In genomic region chr19:57850553-57851017, GRCh38 we compare ENCODE assay signal across 8 cellular contexts. TPM values are rescaled to one million over a fixed set of nuclear protein-coding genes. Genes with fewer than 3 reads are reported as not detected.
DNase-seq lines count a peak whose midpoint lies in the region; ATAC-seq and TF ChIP-seq lines count a peak whose summit lies in the region.

No MANE protein-coding gene starts in this region.

- POLR2A ChIA-PET in activated naive CD8-positive, alpha-beta T cell treated with anti-CD3 and anti-CD28 coated beads, Interleukin-2, amount 10 ng/mL, durations not matched to agents 7 days and 5 days (lab: Charles Lee): interaction anchor here (2.1 to 2.9 kb wide), 2 partner anchors 12 to 31 kb away, joined by 9 to 13 read pairs; no protein-coding TSS in a partner anchor

- H3K27ac Mint-ChIP-seq in activated naive CD8-positive, alpha-beta T cell treated with anti-CD3 and anti-CD28 coated beads, Interleukin-2, amount 10 ng/mL, durations not matched to agents 7 days and 5 days: peak overlapping the region; percentile 86
- H3K27ac Mint-ChIP-seq in immature natural killer cell: peak overlapping the region; percentile 94 to 98 (median 96)
- peak overlapping the region; percentile 96 for H3K27ac Mint-ChIP-seq in stimulated activated effector memory CD8-positive, alpha-beta T cell treated with anti-CD3 and anti-CD28 coated beads, Interleukin-12 subunit alpha, Interleukin-12 subunit beta, amount 100 ng/mL, for 72 hours

- no peaks in the 10 kb centered on the region for H3K27me3 Mint-ChIP-seq in activated naive CD8-positive, alpha-beta T cell treated with anti-CD3 and anti-CD28 coated beads, Interleukin-2, amount 10 ng/mL, durations not matched to agents 7 days and 5 days
- H3K27me3 Mint-ChIP-seq in immature natural killer cell (ENCODE audit: low read depth in 3 of 3): peaks cover 0 to 5% (median 3%) of the 10 kb centered on the region in 3 donors

- H3K9me3 Mint-ChIP-seq in activated naive CD8-positive, alpha-beta T cell treated with anti-CD3 and anti-CD28 coated beads, Interleukin-2, amount 10 ng/mL, durations not matched to agents 7 days and 5 days: peaks cover 7% of the 10 kb centered on the region
- peaks cover 0 to 6% (median 0%) of the 10 kb centered on the region in 6 donors for H3K9me3 Mint-ChIP-seq in immature natural killer cell
- no peaks in the 10 kb centered on the region for H3K9me3 Mint-ChIP-seq in stimulated activated effector memory CD8-positive, alpha-beta T cell treated with anti-CD3 and anti-CD28 coated beads, Interleukin-12 subunit alpha, Interleukin-12 subunit beta, amount 100 ng/mL, for 72 hours

- H3K4me3 Mint-ChIP-seq in activated naive CD8-positive, alpha-beta T cell treated with anti-CD3 and anti-CD28 coated beads, Interleukin-2, amount 10 ng/mL, durations not matched to agents 7 days and 5 days: peak overlapping the region; percentile 89
- peak overlapping the region; percentile 90 to 97 (median 94) for H3K4me3 Mint-ChIP-seq in immature natural killer cell
- peak overlapping the region; percentile 93 for H3K4me3 Mint-ChIP-seq in stimulated activated effector memory CD8-positive, alpha-beta T cell treated with anti-CD3 and anti-CD28 coated beads, Interleukin-12 subunit alpha, Interleukin-12 subunit beta, amount 100 ng/mL, for 72 hours

- peaks cover 28% of the 10 kb centered on the region for H3K4me1 Mint-ChIP-seq in activated naive CD8-positive, alpha-beta T cell treated with anti-CD3 and anti-CD28 coated beads, Interleukin-2, amount 10 ng/mL, durations not matched to agents 7 days and 5 days
- H3K4me1 Mint-ChIP-seq in immature natural killer cell: peaks cover 36 to 37% of the 10 kb centered on the region in 2 donors
- H3K4me1 Mint-ChIP-seq in stimulated activated effector memory CD8-positive, alpha-beta T cell treated with anti-CD3 and anti-CD28 coated beads, Interleukin-12 subunit alpha, Interleukin-12 subunit beta, amount 100 ng/mL, for 72 hours: peaks cover 21% of the 10 kb centered on the region

- no peak for ATAC-seq in activated naive CD8-positive, alpha-beta T cell treated with anti-CD3 and anti-CD28 coated beads, Interleukin-2, amount 10 ng/mL, durations not matched to agents 7 days and 5 days (ENCODE audit: low read depth)
- ATAC-seq in stimulated activated effector memory CD8-positive, alpha-beta T cell treated with anti-CD3 and anti-CD28 coated beads, Interleukin-12 subunit alpha, Interleukin-12 subunit beta, amount 100 ng/mL, for 72 hours: no peak
- no peak for ATAC-seq in HG02852 (IDR thresholded peaks at IDR 0.05; ENCODE audit: unreplicated experiment)

- H3K36me3 Mint-ChIP-seq in activated naive CD8-positive, alpha-beta T cell treated with anti-CD3 and anti-CD28 coated beads, Interleukin-2, amount 10 ng/mL, durations not matched to agents 7 days and 5 days: peaks cover 49% of the 10 kb centered on the region
- H3K36me3 Mint-ChIP-seq in immature natural killer cell: peaks cover 17 to 19% (median 18%) of the 10 kb centered on the region in 3 donors
- H3K36me3 Mint-ChIP-seq in stimulated activated effector memory CD8-positive, alpha-beta T cell treated with anti-CD3 and anti-CD28 coated beads, Interleukin-12 subunit alpha, Interleukin-12 subunit beta, amount 100 ng/mL, for 72 hours: peaks cover 77% of the 10 kb centered on the region

- TF ChIP-seq CTCF in LNCaP clone FGC (IDR thresholded peaks at IDR 0.05; ENCODE audit: control insufficient read depth, extremely low read depth, insufficient read depth): no peak

- H3K4me3 ChIP-seq in LNCaP clone FGC (ENCODE audit: low read depth, low read length): peak overlapping the region; percentile 83

- DNase-seq in D341Med (ENCODE audit: low spot score) (peak; percentile 60), LNCaP clone FGC (ENCODE audit: low read depth) (peak; percentile 76), immature natural killer cell (no peak), GM03348 (ENCODE audit: low spot score) (no peak), DMS153 treated with DMSO at 0.1 percent for 48 hours (lab: John Stamatoyannopoulos, UW; ENCODE audit: unreplicated experiment) (no peak)
- no peak for DNase-seq in activated naive CD8-positive, alpha-beta T cell treated with anti-CD3 and anti-CD28 coated beads, Interleukin-2, amount 10 ng/mL, durations not matched to agents 7 days and 5 days
- DNase-seq in stimulated activated effector memory CD8-positive, alpha-beta T cell treated with anti-CD3 and anti-CD28 coated beads, Interleukin-12 subunit alpha, Interleukin-12 subunit beta, amount 100 ng/mL, for 72 hours (ENCODE audit: low spot score in 2 of 2): no peak

RNA-seq across cellular contexts. Expression of gene ZNF587, which starts 0.9 kb away (rescaled TPM):
- total RNA-seq in activated naive CD8-positive, alpha-beta T cell treated with anti-CD3 and anti-CD28 coated beads, Interleukin-2, amount 10 ng/mL, durations not matched to agents 7 days and 5 days: 10 to 100 TPM; 46.6 to 52.7 TPM
- polyA plus RNA-seq in immature natural killer cell: 1 to 10 TPM in 2 of 3 donors, not detected in 1; 1.9 to 8.1 TPM

RNA-seq across cellular contexts. Expression of gene ZNF587B, which starts 20.5 kb away (rescaled TPM):
- total RNA-seq in activated naive CD8-positive, alpha-beta T cell treated with anti-CD3 and anti-CD28 coated beads, Interleukin-2, amount 10 ng/mL, durations not matched to agents 7 days and 5 days: 10 to 100 TPM; 19.1 to 21.0 TPM
- 1 to 10 TPM in 2 of 3 donors, not detected in 1; 1.3 to 1.4 TPM for polyA plus RNA-seq in immature natural killer cell

RNA-seq across cellular contexts. Expression of gene ZNF552, which starts 35.9 kb away (rescaled TPM):
- 10 to 100 TPM; 10.8 to 13.6 TPM for total RNA-seq in activated naive CD8-positive, alpha-beta T cell treated with anti-CD3 and anti-CD28 coated beads, Interleukin-2, amount 10 ng/mL, durations not matched to agents 7 days and 5 days
- 1 to 10 TPM; 4.4 to 6.7 (median 5.2) TPM for polyA plus RNA-seq in immature natural killer cell

RNA-seq across cellular contexts. Expression of gene ZNF814, which starts 38.3 kb away (rescaled TPM):
- total RNA-seq in activated naive CD8-positive, alpha-beta T cell treated with anti-CD3 and anti-CD28 coated beads, Interleukin-2, amount 10 ng/mL, durations not matched to agents 7 days and 5 days: 10 to 100 TPM; 38.4 to 43.3 TPM
- 10 to 100 TPM; 11.8 to 26.7 (median 14.8) TPM for polyA plus RNA-seq in immature natural killer cell

Comparison
In these comparisons a context has a peak if more than half of its experiments do, and no peak if none do; other contexts are left out.
1. DNase-seq: peak in D341Med (single experiment) and LNCaP clone FGC (single experiment); none in activated naive CD8-positive, alpha-beta T cell treated with anti-CD3 and anti-CD28 coated beads, Interleukin-2, amount 10 ng/mL, durations not matched to agents 7 days and 5 days (single experiment), immature natural killer cell (0 of 3), stimulated activated effector memory CD8-positive, alpha-beta T cell treated with anti-CD3 and anti-CD28 coated beads, Interleukin-12 subunit alpha, Interleukin-12 subunit beta, amount 100 ng/mL, for 72 hours (0 of 2), GM03348 (single experiment) and DMS153 treated with DMSO at 0.1 percent for 48 hours (single experiment).
2. Peak in every context shown above with its lines, with median percentiles within 50 percentile points of each other: H3K27ac Mint-ChIP-seq and H3K4me3 Mint-ChIP-seq.